In genomic region chr6:2181567-2181966, GRCh38 we compare ENCODE assay signal across 19 cellular contexts.
A peak's percentile ranks its signal among the peaks of the same experiment; 100 is the strongest.
DNase-seq lines count a peak whose midpoint lies in the region; ATAC-seq, FAIRE-seq and TF ChIP-seq lines count a peak whose summit lies in the region.
"Had no signal": no experiment of that assay in that cellular context is flagged by ENCODE, and none has a peak within 500 bp of the region (broad histone marks: within the 10 kb centered on the region; RNA-seq: fewer than 3 reads in every experiment).

No MANE protein-coding gene starts in this region.

- peaks cover 41% of the 10 kb centered on the region for H3K4me1 Mint-ChIP-seq in activated CD8-positive, alpha-beta T cell treated with anti-CD3 and anti-CD28 coated beads for 36 hours (ENCODE audit: low read depth)
- H3K4me1 Mint-ChIP-seq in activated CD8-positive, alpha-beta T cell treated with anti-CD3 and anti-CD28 coated beads, Interleukin-2, amount 10 ng/mL, durations not matched to agents 7 days and 5 days (ENCODE audit: low read depth), result no peaks in the 10 kb centered on the region
- peaks cover 8% of the 10 kb centered on the region for H3K4me1 Mint-ChIP-seq in nephron
- peaks cover 19% of the 10 kb centered on the region for H3K4me1 Mint-ChIP-seq in chondrocyte (ENCODE audit: low read depth)

- CTCF ChIA-PET in activated CD8-positive, alpha-beta T cell treated with anti-CD3 and anti-CD28 coated beads for 36 hours (lab: Charles Lee), result interaction anchor here (0.8 kb wide), 1 partner anchor 77 kb away, joined by 3 read pairs; no protein-coding TSS in a partner anchor
- CTCF ChIA-PET in activated CD8-positive, alpha-beta T cell treated with anti-CD3 and anti-CD28 coated beads, Interleukin-2, amount 10 ng/mL, durations not matched to agents 7 days and 5 days (lab: Charles Lee), result interaction anchor here (1.2 kb wide), 1 partner anchor 27 kb away, joined by 4 read pairs; no protein-coding TSS in a partner anchor
- CTCF ChIA-PET in endothelial cell of umbilical vein (lab: Charles Lee), result interaction anchor here (1.2 kb wide), 1 partner anchor 14 kb away, joined by 3 read pairs; no protein-coding TSS in a partner anchor

- no peak for TF ChIP-seq CTCF in activated CD8-positive, alpha-beta T cell treated with anti-CD3 and anti-CD28 coated beads for 36 hours (IDR thresholded peaks at IDR 0.05)
- TF ChIP-seq CTCF in endothelial cell of umbilical vein (IDR thresholded peaks at IDR 0.05; ENCODE audit: extremely low read depth in 1 of 2, insufficient read depth in 1 of 2, low read depth in 1 of 2, low read length in 2 of 2) (no peak), nephron (IDR thresholded peaks at IDR 0.05; ENCODE audit: unreplicated experiment in 3 of 3) (no peak), chondrocyte (IDR thresholded peaks at IDR 0.05) (no peak)

- H3K27me3 Mint-ChIP-seq in activated CD8-positive, alpha-beta T cell treated with anti-CD3 and anti-CD28 coated beads for 36 hours, result no peaks in the 10 kb centered on the region
- H3K27me3 Mint-ChIP-seq in activated CD8-positive, alpha-beta T cell treated with anti-CD3 and anti-CD28 coated beads, Interleukin-2, amount 10 ng/mL, durations not matched to agents 7 days and 5 days (ENCODE audit: low read depth), result no peaks in the 10 kb centered on the region
- H3K27me3 Mint-ChIP-seq in nephron (ENCODE audit: low read depth) (no peaks in the 10 kb centered on the region), chondrocyte (ENCODE audit: low read depth) (no peaks in the 10 kb centered on the region)

- no peak overlapping the region for H3K4me2 ChIP-seq in endothelial cell of umbilical vein (ENCODE audit: insufficient read depth, low read length)

- intact Hi-C loops in activated CD8-positive, alpha-beta T cell treated with anti-CD3 and anti-CD28 coated beads for 36 hours (cut with micrococcal nuclease), result loop anchor here (10.0 kb wide), 1 partner anchor 407 kb away; no protein-coding TSS in a partner anchor
- intact Hi-C loops in endothelial cell of umbilical vein (cut with micrococcal nuclease), result no loop called here
- intact Hi-C loops in head of caudate nucleus (cut with DNase I), result no loop called here

- H3K9me3 ChIP-seq in endothelial cell of umbilical vein (replicated peaks; ENCODE audit: control insufficient read depth, insufficient read depth, low read length), result no peaks in the 10 kb centered on the region

- peak; percentile 51 for ATAC-seq in activated CD8-positive, alpha-beta T cell treated with anti-CD3 and anti-CD28 coated beads for 36 hours
- ATAC-seq in activated CD8-positive, alpha-beta T cell treated with anti-CD3 and anti-CD28 coated beads, Interleukin-2, amount 10 ng/mL, durations not matched to agents 7 days and 5 days, result no peak
- peak; percentile 49 for ATAC-seq in stimulated activated naive CD8-positive, alpha-beta T cell treated with anti-CD3 and anti-CD28 coated beads, Interleukin-15, Interleukin-2, amounts not matched to agents 100 U/mL and 50 U/mL, for 24 hours
- ATAC-seq: CD8-positive, alpha-beta T cell had no signal

- no peaks in the 10 kb centered on the region for H3K27me3 ChIP-seq in endothelial cell of umbilical vein (ENCODE audit: control insufficient read depth in 2 of 2, insufficient read depth in 2 of 2, low read length in 2 of 2)

- no peaks in the 10 kb centered on the region for H3K9me1 ChIP-seq in endothelial cell of umbilical vein (replicated peaks; ENCODE audit: control insufficient read depth, extremely low read depth, insufficient read depth, low read length)

- H2AFZ ChIP-seq in endothelial cell of umbilical vein (ENCODE audit: low read depth, low read length), result no peak overlapping the region

- no peak overlapping the region for H3K4me3 ChIP-seq in endothelial cell of umbilical vein (replicated peaks in 1 of 3; ENCODE audit: insufficient read depth in 1 of 3, low read depth in 1 of 3, low read length in 3 of 3)

- no peak overlapping the region for H3K4me3 Mint-ChIP-seq in activated CD8-positive, alpha-beta T cell treated with anti-CD3 and anti-CD28 coated beads for 36 hours
- no peak overlapping the region for H3K4me3 Mint-ChIP-seq in activated CD8-positive, alpha-beta T cell treated with anti-CD3 and anti-CD28 coated beads, Interleukin-2, amount 10 ng/mL, durations not matched to agents 7 days and 5 days
- H3K4me3 Mint-ChIP-seq in nephron, result no peak overlapping the region
- H3K4me3 Mint-ChIP-seq in chondrocyte (ENCODE audit: unreplicated experiment), result no peak overlapping the region
- H3K4me3 Mint-ChIP-seq: CD14-positive monocyte; CD8-positive, alpha-beta T cell had no signal

- no peak overlapping the region for H3K27ac Mint-ChIP-seq in activated CD8-positive, alpha-beta T cell treated with anti-CD3 and anti-CD28 coated beads for 36 hours
- H3K27ac Mint-ChIP-seq in activated CD8-positive, alpha-beta T cell treated with anti-CD3 and anti-CD28 coated beads, Interleukin-2, amount 10 ng/mL, durations not matched to agents 7 days and 5 days, result no peak overlapping the region
- H3K27ac Mint-ChIP-seq in nephron (peak overlapping the region; percentile 7 to 82 (median 22)), chondrocyte (ENCODE audit: unreplicated experiment) (no peak overlapping the region)
- H3K27ac Mint-ChIP-seq: CD14-positive monocyte; CD8-positive, alpha-beta T cell had no signal

- no peak overlapping the region for H3K27ac ChIP-seq in endothelial cell of umbilical vein (ENCODE audit: insufficient read depth, low read depth, low read length)
- H3K27ac ChIP-seq: 22Rv1 had no signal

- peaks cover 13% of the 10 kb centered on the region for H3K36me3 Mint-ChIP-seq in activated CD8-positive, alpha-beta T cell treated with anti-CD3 and anti-CD28 coated beads for 36 hours (ENCODE audit: low read depth)
- H3K36me3 Mint-ChIP-seq in activated CD8-positive, alpha-beta T cell treated with anti-CD3 and anti-CD28 coated beads, Interleukin-2, amount 10 ng/mL, durations not matched to agents 7 days and 5 days (ENCODE audit: low read depth), result peaks cover 12% of the 10 kb centered on the region
- H3K36me3 Mint-ChIP-seq in nephron (ENCODE audit: low read depth) (peaks cover 5% of the 10 kb centered on the region), chondrocyte (ENCODE audit: low read depth) (no peaks in the 10 kb centered on the region)
- H3K36me3 Mint-ChIP-seq: CD14-positive monocyte had no signal

- DNase-seq in activated CD8-positive, alpha-beta T cell treated with anti-CD3 and anti-CD28 coated beads for 36 hours, result no peak
- no peak for DNase-seq in activated CD8-positive, alpha-beta T cell treated with anti-CD3 and anti-CD28 coated beads, Interleukin-2, amount 10 ng/mL, durations not matched to agents 7 days and 5 days
- DNase-seq in endothelial cell of umbilical vein (ENCODE audit: low read depth, low spot score) (peak; percentile 61), NCI-H2171 treated with DMSO at 0.1 percent for 48 hours (lab: John Stamatoyannopoulos, UW) (no peak), chondrocyte (ENCODE audit: low spot score) (no peak), head of caudate nucleus (no peak)
- no peak for DNase-seq in stimulated activated naive CD8-positive, alpha-beta T cell treated with anti-CD3 and anti-CD28 coated beads, Interleukin-15, Interleukin-2, amounts not matched to agents 100 U/mL and 50 U/mL, for 24 hours
- DNase-seq: CD8-positive, alpha-beta T cell; COR-L47; DMS153; DND-41; GDM1; HCEC 1CT had no signal

- BruUV-seq in endothelial cell of umbilical vein (replicated peaks; lab: Mats Ljungman, UMichigan), result no TSS peak

- H4K20me1 ChIP-seq in endothelial cell of umbilical vein (replicated peaks; ENCODE audit: control insufficient read depth, extremely low read depth, insufficient read depth, low read length), result no peaks in the 10 kb centered on the region

- H3K36me3 ChIP-seq in endothelial cell of umbilical vein (ENCODE audit: control insufficient read depth in 2 of 2, extremely low read depth in 1 of 2, insufficient read depth in 2 of 2, low read length in 2 of 2), result no peaks in the 10 kb centered on the region

- H3K9ac ChIP-seq in endothelial cell of umbilical vein (replicated peaks; ENCODE audit: extremely low read depth, insufficient read depth, low read length), result no peak overlapping the region

- no peaks in the 10 kb centered on the region for H3K79me2 ChIP-seq in endothelial cell of umbilical vein (ENCODE audit: control insufficient read depth, insufficient read depth, low read length)

- peaks cover 15% of the 10 kb centered on the region for H3K9me3 Mint-ChIP-seq in activated CD8-positive, alpha-beta T cell treated with anti-CD3 and anti-CD28 coated beads for 36 hours
- peaks cover 21% of the 10 kb centered on the region for H3K9me3 Mint-ChIP-seq in activated CD8-positive, alpha-beta T cell treated with anti-CD3 and anti-CD28 coated beads, Interleukin-2, amount 10 ng/mL, durations not matched to agents 7 days and 5 days (ENCODE audit: insufficient read depth)
- H3K9me3 Mint-ChIP-seq in nephron (peaks cover 7% of the 10 kb centered on the region), chondrocyte (ENCODE audit: low read depth) (peaks cover 10% of the 10 kb centered on the region)

- no peaks in the 10 kb centered on the region for H3K4me1 ChIP-seq in endothelial cell of umbilical vein (ENCODE audit: control insufficient read depth, extremely low read depth, insufficient read depth, low read length)

- TF ChIP-seq POLR2A in endothelial cell of umbilical vein (IDR thresholded peaks at IDR 0.05; ENCODE audit: low read depth, low read length), result no peak

- POLR2A ChIA-PET in activated CD8-positive, alpha-beta T cell treated with anti-CD3 and anti-CD28 coated beads for 36 hours (lab: Charles Lee), result no interaction called here
- POLR2A ChIA-PET in activated CD8-positive, alpha-beta T cell treated with anti-CD3 and anti-CD28 coated beads, Interleukin-2, amount 10 ng/mL, durations not matched to agents 7 days and 5 days (lab: Charles Lee), result no interaction called here
- POLR2A ChIA-PET in endothelial cell of umbilical vein (lab: Charles Lee), result no interaction called here

- dilution Hi-C loops in endothelial cell of umbilical vein (cut with MboI; ENCODE audit: extremely low pct_ligation_motif_present, low sequenced_read_pairs), result no loop called here

- no peak for FAIRE-seq in endothelial cell of umbilical vein (lab: Jason Lieb, UNC)
- FAIRE-seq: D721Med, GM19239, H1 had no signal

TF ChIP-seq in endothelial cell of umbilical vein, 7 proteins besides CTCF, POLR2A, EP300 and RAD21 (continues in another document):
- TF ChIP-seq FOS (IDR thresholded peaks at IDR 0.05; ENCODE audit: borderline replicate concordance, insufficient read depth, low read length), result no peak
- no peak for TF ChIP-seq GATA2 (IDR thresholded peaks at IDR 0.05; ENCODE audit: insufficient read depth, insufficient read length, low read depth, low read length)
- no peak for TF ChIP-seq JUN (IDR thresholded peaks at IDR 0.05; ENCODE audit: borderline replicate concordance, insufficient read depth, insufficient read length, low read depth)
- TF ChIP-seq MAX (IDR thresholded peaks at IDR 0.05; ENCODE audit: insufficient read depth, insufficient read length), result no peak
- TF ChIP-seq EZH2 (IDR thresholded peaks at IDR 0.05; ENCODE audit: borderline replicate concordance, low read depth, low read length, severe bottlenecking), result no peak
- TF ChIP-seq MYC (IDR thresholded peaks at IDR 0.05; ENCODE audit: low read depth, low read length), result no peak

Comparison
In these comparisons a context has a peak if more than half of its experiments do, and no peak if none do; other contexts are left out.
1. H3K27ac Mint-ChIP-seq: peak in nephron (3 of 3); none in activated CD8-positive, alpha-beta T cell treated with anti-CD3 and anti-CD28 coated beads for 36 hours (single experiment), activated CD8-positive, alpha-beta T cell treated with anti-CD3 and anti-CD28 coated beads, Interleukin-2, amount 10 ng/mL, durations not matched to agents 7 days and 5 days (single experiment) and chondrocyte (single experiment).